Comparison of ENCODE assay signal across 13 cellular contexts in genomic region chr16:53482123-53482522, GRCh38. TPM values are rescaled to one million over a fixed set of nuclear protein-coding genes. Genes with fewer than 3 reads are reported as not detected.
DNase-seq lines count a peak whose midpoint lies in the region; ATAC-seq and TF ChIP-seq lines count a peak whose summit lies in the region.
"Had no signal": no experiment of that assay in that cellular context is flagged by ENCODE, and none has a peak within 500 bp of the region (broad histone marks: within the 10 kb centered on the region; RNA-seq: fewer than 3 reads in every experiment).

No MANE protein-coding gene starts in this region.

- no peak overlapping the region for H3K4me3 ChIP-seq in epithelial cell of esophagus (ENCODE audit: low read length)
- H3K4me3 ChIP-seq: heart right ventricle had no signal

- DNase-seq in activated T-cell treated with anti-CD3 and anti-CD28 coated beads, Interleukin-2, amount 50 U/mL, for 24 hours: no peak
- DNase-seq in activated T-cell treated with anti-CD3 and anti-CD28 coated beads, Interleukin-2, amount 50 U/mL, for 4 hours: no peak
- DNase-seq in T-cell (no peak), epithelial cell of esophagus (ENCODE audit: low read depth) (peak; percentile 33), A172 (ENCODE audit: low spot score) (no peak), NCI-H146 (lab: John Stamatoyannopoulos, UW) (no peak), NCI-H2171 treated with DMSO at 0.1 percent for 48 hours (lab: John Stamatoyannopoulos, UW) (no peak)
- DNase-seq in stimulated activated naive CD8-positive, alpha-beta T cell treated with anti-CD3 and anti-CD28 coated beads, Interleukin-15, amount 100 ng/mL, for 72 hours: no peak
- DNase-seq: activated CD8-positive, alpha-beta memory T cell treated with anti-CD3 and anti-CD28 coated beads, Interleukin-2, amount 50 U/mL, for 48 hours; brain microvascular endothelial cell; heart right ventricle; NCI-H526 treated with DMSO at 0.1 percent for 48 hours had no signal

- no peak for TF ChIP-seq CTCF in epithelial cell of esophagus (IDR thresholded peaks at IDR 0.05; ENCODE audit: insufficient read depth, low read depth, low read length, missing control alignments)

- no peak for ATAC-seq in activated T-cell treated with anti-CD3 and anti-CD28 coated beads, Interleukin-2, amount 50 U/mL, for 4 hours
- no peak for ATAC-seq in T-cell (replicated peaks in 1 of 4)
- peak; percentile 53 for ATAC-seq in stimulated activated naive CD8-positive, alpha-beta T cell treated with anti-CD3 and anti-CD28 coated beads, Interleukin-15, amount 100 ng/mL, for 72 hours

- peak overlapping the region; percentile 27 for H3K27ac Mint-ChIP-seq in activated T-cell treated with anti-CD3 and anti-CD28 coated beads, Interleukin-2, amount 50 U/mL, for 24 hours
- peak overlapping the region; percentile 58 to 72 for H3K27ac Mint-ChIP-seq in T-cell
- H3K27ac Mint-ChIP-seq in stimulated activated naive CD8-positive, alpha-beta T cell treated with anti-CD3 and anti-CD28 coated beads, Interleukin-15, amount 100 ng/mL, for 72 hours: peak overlapping the region; percentile 61 to 69

- peaks cover 97% of the 10 kb centered on the region for H3K36me3 Mint-ChIP-seq in activated T-cell treated with anti-CD3 and anti-CD28 coated beads, Interleukin-2, amount 50 U/mL, for 24 hours (ENCODE audit: low read depth)
- peaks cover 72% of the 10 kb centered on the region for H3K36me3 Mint-ChIP-seq in activated T-cell treated with anti-CD3 and anti-CD28 coated beads, Interleukin-2, amount 50 U/mL, for 4 hours (ENCODE audit: insufficient read depth)
- H3K36me3 Mint-ChIP-seq in T-cell: peaks cover 93% of the 10 kb centered on the region

- no peaks in the 10 kb centered on the region for H3K27me3 Mint-ChIP-seq in activated T-cell treated with anti-CD3 and anti-CD28 coated beads, Interleukin-2, amount 50 U/mL, for 24 hours
- H3K27me3 Mint-ChIP-seq in activated T-cell treated with anti-CD3 and anti-CD28 coated beads, Interleukin-2, amount 50 U/mL, for 4 hours (ENCODE audit: low read depth): no peaks in the 10 kb centered on the region
- no peaks in the 10 kb centered on the region for H3K27me3 Mint-ChIP-seq in T-cell
- H3K27me3 Mint-ChIP-seq in stimulated activated naive CD8-positive, alpha-beta T cell treated with anti-CD3 and anti-CD28 coated beads, Interleukin-15, amount 100 ng/mL, for 72 hours: no peaks in the 10 kb centered on the region

- H3K4me1 Mint-ChIP-seq in activated T-cell treated with anti-CD3 and anti-CD28 coated beads, Interleukin-2, amount 50 U/mL, for 24 hours (ENCODE audit: low read depth): peaks cover 33% of the 10 kb centered on the region
- H3K4me1 Mint-ChIP-seq in activated T-cell treated with anti-CD3 and anti-CD28 coated beads, Interleukin-2, amount 50 U/mL, for 4 hours (ENCODE audit: low read depth): peaks cover 22% of the 10 kb centered on the region
- peaks cover 35 to 44% (median 44%) of the 10 kb centered on the region in 3 donors for H3K4me1 Mint-ChIP-seq in T-cell
- peaks cover 18% of the 10 kb centered on the region for H3K4me1 Mint-ChIP-seq in stimulated activated naive CD8-positive, alpha-beta T cell treated with anti-CD3 and anti-CD28 coated beads, Interleukin-15, amount 100 ng/mL, for 72 hours
- H3K4me1 Mint-ChIP-seq: neural crest cell had no signal

- CTCF ChIA-PET in T-cell (lab: Charles Lee): interaction anchor here in 1 of 2 donors (0.6 kb wide), 1 partner anchor 72 kb away, joined by 4 read pairs; no protein-coding TSS in a partner anchor

- POLR2A ChIA-PET in T-cell (lab: Charles Lee): interaction anchor here in 1 of 2 donors (0.7 kb wide), 1 partner anchor 40 kb away, joined by 9 read pairs; no protein-coding TSS in a partner anchor

- no peak overlapping the region for H3K4me3 Mint-ChIP-seq in activated T-cell treated with anti-CD3 and anti-CD28 coated beads, Interleukin-2, amount 50 U/mL, for 24 hours
- no peak overlapping the region for H3K4me3 Mint-ChIP-seq in activated T-cell treated with anti-CD3 and anti-CD28 coated beads, Interleukin-2, amount 50 U/mL, for 4 hours
- H3K4me3 Mint-ChIP-seq in T-cell: no peak overlapping the region
- no peak overlapping the region for H3K4me3 Mint-ChIP-seq in stimulated activated naive CD8-positive, alpha-beta T cell treated with anti-CD3 and anti-CD28 coated beads, Interleukin-15, amount 100 ng/mL, for 72 hours
- H3K4me3 Mint-ChIP-seq: neural crest cell had no signal

- H3K9me3 Mint-ChIP-seq in activated T-cell treated with anti-CD3 and anti-CD28 coated beads, Interleukin-2, amount 50 U/mL, for 24 hours: peaks cover 23% of the 10 kb centered on the region
- H3K9me3 Mint-ChIP-seq in activated T-cell treated with anti-CD3 and anti-CD28 coated beads, Interleukin-2, amount 50 U/mL, for 4 hours: peaks cover 17% of the 10 kb centered on the region
- peaks cover 16 to 32% (median 23%) of the 10 kb centered on the region in 3 donors for H3K9me3 Mint-ChIP-seq in T-cell
- peaks cover 12 to 28% of the 10 kb centered on the region in 2 donors for H3K9me3 Mint-ChIP-seq in stimulated activated naive CD8-positive, alpha-beta T cell treated with anti-CD3 and anti-CD28 coated beads, Interleukin-15, amount 100 ng/mL, for 72 hours

RNA-seq across cellular contexts. Expression of gene AKTIP, which starts 20.9 kb away (rescaled TPM):
- total RNA-seq in activated T-cell treated with anti-CD3 and anti-CD28 coated beads, Interleukin-2, amount 50 U/mL, for 4 hours: 10 to 100 TPM; 22.9 to 28.6 (median 24.5) TPM
- 10 to 100 TPM; 56.3 to 96.8 (median 70.6) TPM for total RNA-seq in T-cell
- total RNA-seq in A172 (2014; rRNA removed; shearing (Covaris generic)): 36.6 and 40.0 TPM in 2 replicates

RNA-seq across cellular contexts. Expression of gene RBL2, which starts 47.9 kb away (rescaled TPM):
- total RNA-seq in activated T-cell treated with anti-CD3 and anti-CD28 coated beads, Interleukin-2, amount 50 U/mL, for 4 hours: 10 to 100 TPM; 26.6 to 31.6 (median 29.8) TPM
- total RNA-seq in T-cell: 100 to 1,000 TPM; 193 to 366 (median 261) TPM
- total RNA-seq in A172 (2014; rRNA removed; shearing (Covaris generic)): 43.2 and 47.1 TPM in 2 replicates
